Comparison of ENCODE assay signal across 9 cellular contexts in the genomic region with DNA sequence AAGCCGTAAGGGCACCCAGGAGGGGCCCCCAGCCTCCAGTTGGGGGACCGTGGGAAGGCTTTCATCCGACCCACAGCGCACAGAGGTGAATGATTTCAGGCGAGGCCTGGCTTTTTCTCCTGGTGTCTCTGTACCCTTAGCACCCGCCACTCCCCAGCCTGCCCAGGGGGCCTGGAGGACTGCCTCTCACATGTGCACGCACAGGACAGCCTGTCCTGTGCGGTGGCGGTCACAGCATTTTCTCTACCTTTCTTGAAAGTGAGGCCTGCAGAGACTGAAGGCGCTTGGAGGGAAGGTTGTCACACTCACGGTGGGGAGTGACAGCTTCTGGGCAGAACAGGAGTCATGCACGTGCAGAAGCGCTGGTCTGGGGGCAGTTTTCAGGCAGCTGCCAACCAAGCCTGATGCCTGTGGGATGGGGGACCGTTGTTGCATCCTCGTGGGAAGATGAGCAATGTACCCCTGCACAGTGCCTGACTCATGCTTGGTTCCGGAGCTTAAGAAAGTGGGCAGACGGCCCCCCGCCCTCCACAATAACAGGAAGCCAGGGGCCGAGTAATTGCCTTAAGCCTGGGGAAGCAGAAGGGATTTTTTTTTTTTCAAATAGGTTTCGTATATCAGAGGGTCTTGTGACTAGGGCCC.
A peak's percentile ranks its signal among the peaks of the same experiment; 100 is the strongest.
DNase-seq lines count a peak whose midpoint lies in the region; TF ChIP-seq lines count a peak whose summit lies in the region.
"Had no signal": no experiment of that assay in that cellular context is flagged by ENCODE, and none has a peak within 500 bp of the region (broad histone marks: within the 10 kb centered on the region; RNA-seq: fewer than 3 reads in every experiment).

No MANE protein-coding gene starts in this region.

- WGBS in SK-N-SH (ENCODE audit: low lambda C conversion rate), result 51% methylated on average over 15 of the region's 20 CpGs

- H3K27ac ChIP-seq in SK-N-SH (ENCODE audit: low read depth in 2 of 2, low read length in 1 of 2), result peak overlapping the region in 1 of 2 experiments; percentile 91; a peak in 2 of 4 replicates

- H3K79me2 ChIP-seq in SK-N-SH (ENCODE audit: insufficient read depth), result peaks cover 3% of the 10 kb centered on the region; the same call in 1 of the 2 replicates

- peaks cover 11% of the 10 kb centered on the region for H3K36me3 Mint-ChIP-seq in glutamatergic neuron (ENCODE audit: unreplicated experiment)

- CTCF ChIA-PET in SK-N-SH (lab: Yijun Ruan, JAX), result interaction anchor here (1.3 to 3.6 kb wide), 6 partner anchors 17 to 152 kb away, joined by 3 to 28 read pairs (median 4); no protein-coding TSS in a partner anchor
- CTCF ChIA-PET in GM10248 (lab: Yijun Ruan, JAX), result interaction anchor here (1.8 kb wide), 1 partner anchor 22 kb away, joined by 4 read pairs; no protein-coding TSS in a partner anchor

- H3K27ac Mint-ChIP-seq in glutamatergic neuron (ENCODE audit: unreplicated experiment), result peak overlapping the region; percentile 98

- no peak overlapping the region for H3K4me3 ChIP-seq in SK-N-SH (ENCODE audit: low read depth in 2 of 2, low read length in 1 of 2)

- TF ChIP-seq RAD21 in SK-N-SH (IDR thresholded peaks at IDR 0.05; ENCODE audit: low read length), result no peak

- H3F3A ChIP-seq in SK-N-SH (replicated peaks; ENCODE audit: insufficient read depth), result peaks cover 8% of the 10 kb centered on the region

- POLR2A ChIA-PET in SK-N-SH (lab: Yijun Ruan, JAX), result no interaction called here
- POLR2A ChIA-PET in GM10248 (lab: Yijun Ruan, JAX), result no interaction called here

- no peaks in the 10 kb centered on the region for H4K20me1 ChIP-seq in SK-N-SH (ENCODE audit: insufficient read depth)

- H3K9me2 ChIP-seq in SK-N-SH, result no peaks in the 10 kb centered on the region

- H3K27me3 ChIP-seq in SK-N-SH (ENCODE audit: insufficient read depth), result no peaks in the 10 kb centered on the region

- H3K36me3 ChIP-seq in SK-N-SH (replicated peaks in 1 of 2; ENCODE audit: control insufficient read depth in 1 of 2, insufficient read depth in 2 of 2, low read length in 1 of 2), result peaks cover 0 to 9% of the 10 kb centered on the region in 2 experiments

- peaks cover 9% of the 10 kb centered on the region for H3K9me3 Mint-ChIP-seq in glutamatergic neuron (ENCODE audit: unreplicated experiment)

- peaks cover 23 to 40% of the 10 kb centered on the region in 2 experiments; a peak in 3 of 4 replicates for H3K4me1 ChIP-seq in SK-N-SH (ENCODE audit: control insufficient read depth in 1 of 2, insufficient read depth in 2 of 2, low read depth in 1 of 2, low read length in 1 of 2)

- H3K27me3 Mint-ChIP-seq in glutamatergic neuron (ENCODE audit: unreplicated experiment), result peaks cover 16% of the 10 kb centered on the region

- TF ChIP-seq CTCF in SK-N-SH (IDR thresholded peaks at IDR 0.05) (no peak), glutamatergic neuron (IDR thresholded peaks at IDR 0.05; ENCODE audit: partially characterized antibody, unreplicated experiment) (no peak), GM10248 (IDR thresholded peaks at IDR 0.05; ENCODE audit: control extremely low read depth, extremely low read depth, low read depth, missing control alignments) (no peak)

- H3K4me1 Mint-ChIP-seq in glutamatergic neuron (ENCODE audit: low read depth, unreplicated experiment), result peaks cover 50% of the 10 kb centered on the region

- peak overlapping the region; percentile 62; the same call in 1 of the 2 replicates for H3K9ac ChIP-seq in SK-N-SH

- peak overlapping the region; percentile 34 for H3K4me3 Mint-ChIP-seq in glutamatergic neuron (ENCODE audit: unreplicated experiment)

- DNase-seq in NCI-H2171 (lab: John Stamatoyannopoulos, UW) (peak; percentile 55), NCI-H2171 treated with DMSO at 0.1 percent for 48 hours (lab: John Stamatoyannopoulos, UW) (no peak), SK-N-SH (no peak), glutamatergic neuron (no peak), smooth muscle cell of the brain vasculature (ENCODE audit: low read depth, low spot score) (peak; percentile 71), GM10248 (ENCODE audit: extremely low spot score) (no peak), DMS53 (lab: John Stamatoyannopoulos, UW) (no peak)
- DNase-seq in activated CD4-positive, alpha-beta T cell treated with anti-CD3 and anti-CD28 coated beads for 4 hours, result no peak
- DNase-seq: ACHN had no signal

- H2AFZ ChIP-seq in SK-N-SH (ENCODE audit: low read depth), result 0 out of 2 replicates have a peak overlapping the region, but pooled peaks have one; percentile 18

- no peak for TF ChIP-seq EP300 in SK-N-SH (IDR thresholded peaks at IDR 0.05; ENCODE audit: borderline replicate concordance in 1 of 2, low read depth in 1 of 2, low read length in 1 of 2)

- H3K4me2 ChIP-seq in SK-N-SH, result peak overlapping the region; percentile 70

- no peaks in the 10 kb centered on the region for H3K9me3 ChIP-seq in SK-N-SH

TF ChIP-seq in SK-N-SH, 30 proteins besides CTCF, POLR2A, EP300 and RAD21:
- TF ChIP-seq JUND (IDR thresholded peaks at IDR 0.05) (peak; percentile 53; the same call in 1 of the 2 replicates), TCF12 (IDR thresholded peaks at IDR 0.05) (peak; percentile 48; the same call in 1 of the 2 replicates), EZH2phosphoT487 (IDR thresholded peaks at IDR 0.05; ENCODE audit: borderline replicate concordance, low read depth) (no peak), FOSL2 (IDR thresholded peaks at IDR 0.05; ENCODE audit: borderline replicate concordance, low read depth) (peak; percentile 80)
- TF ChIP-seq, protein P1, sequence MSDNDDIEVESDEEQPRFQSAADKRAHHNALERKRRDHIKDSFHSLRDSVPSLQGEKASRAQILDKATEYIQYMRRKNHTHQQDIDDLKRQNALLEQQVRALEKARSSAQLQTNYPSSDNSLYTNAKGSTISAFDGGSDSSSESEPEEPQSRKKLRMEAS (IDR thresholded peaks at IDR 0.05; ENCODE audit: low read depth), result peak; percentile 78
- TF ChIP-seq, protein P2, sequence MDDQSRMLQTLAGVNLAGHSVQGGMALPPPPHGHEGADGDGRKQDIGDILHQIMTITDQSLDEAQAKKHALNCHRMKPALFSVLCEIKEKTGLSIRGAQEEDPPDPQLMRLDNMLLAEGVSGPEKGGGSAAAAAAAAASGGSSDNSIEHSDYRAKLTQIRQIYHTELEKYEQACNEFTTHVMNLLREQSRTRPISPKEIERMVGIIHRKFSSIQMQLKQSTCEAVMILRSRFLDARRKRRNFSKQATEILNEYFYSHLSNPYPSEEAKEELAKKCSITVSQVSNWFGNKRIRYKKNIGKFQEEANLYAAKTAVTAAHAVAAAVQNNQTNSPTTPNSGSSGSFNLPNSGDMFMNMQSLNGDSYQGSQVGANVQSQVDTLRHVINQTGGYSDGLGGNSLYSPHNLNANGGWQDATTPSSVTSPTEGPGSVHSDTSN (IDR thresholded peaks at IDR 0.05), result peak; percentile 44; the same call in 1 of the 2 replicates

Comparison
In these comparisons a context has a peak if more than half of its experiments do, and no peak if none do; other contexts are left out.
1. DNase-seq: peak in NCI-H2171 (single experiment) and smooth muscle cell of the brain vasculature (single experiment); none in NCI-H2171 treated with DMSO at 0.1 percent for 48 hours (single experiment), SK-N-SH (single experiment), glutamatergic neuron (single experiment), GM10248 (single experiment), DMS53 (single experiment) and activated CD4-positive, alpha-beta T cell treated with anti-CD3 and anti-CD28 coated beads for 4 hours (0 of 2).